10 cellular contexts compared by ENCODE assay signal in genomic region chr5:59597690-59598546, GRCh38.
DNase-seq lines count a peak whose midpoint lies in the region; ATAC-seq and FAIRE-seq lines count a peak whose summit lies in the region.
"Had no signal": no experiment of that assay in that cellular context is flagged by ENCODE, and none has a peak within 500 bp of the region (broad histone marks: within the 10 kb centered on the region; RNA-seq: fewer than 3 reads in every experiment).

No MANE protein-coding gene starts in this region.

- H3K9me3 ChIP-seq in skeletal muscle tissue (ENCODE audit: control insufficient read depth in 3 of 3, low read length in 3 of 3), result no peaks in the 10 kb centered on the region
- H3K9me3 ChIP-seq: uterus had no signal

- H3K4me1 ChIP-seq in skeletal muscle tissue (ENCODE audit: control insufficient read depth in 3 of 3, insufficient read depth in 3 of 3, low read length in 3 of 3), result peaks cover 0 to 13% (median 8%) of the 10 kb centered on the region in 3 donors
- H3K4me1 ChIP-seq: uterus had no signal

- H3K27ac Mint-ChIP-seq in IgD-negative memory B cell, result peak overlapping the region in 2 of 3 donors; percentile 67 to 95

- no peaks in the 10 kb centered on the region for H3K27me3 Mint-ChIP-seq in IgD-negative memory B cell

- H3K36me3 ChIP-seq in skeletal muscle tissue (ENCODE audit: control insufficient read depth in 3 of 3, insufficient read depth in 3 of 3, low read length in 3 of 3), result no peaks in the 10 kb centered on the region
- H3K36me3 ChIP-seq: uterus had no signal

- peaks cover 0 to 4% (median 0%) of the 10 kb centered on the region in 3 donors for H3K9me3 Mint-ChIP-seq in IgD-negative memory B cell

- FAIRE-seq in frontal cortex (lab: Jason Lieb, UNC), result no peak

- peak; percentile 17 for ATAC-seq in GM18870 (IDR thresholded peaks at IDR 0.05; ENCODE audit: unreplicated experiment)

- DNase-seq in epithelial cell of prostate (ENCODE audit: low read depth, low spot score), result no peak
- DNase-seq in stimulated activated CD4-positive, alpha-beta T cell treated with anti-CD3 and anti-CD28 coated beads, Interleukin-12 subunit alpha, Interleukin-12 subunit beta, amount 100 ng/mL, for 4 hours, result no peak
- no peak for DNase-seq in NCI-H1417 treated with DMSO at 0.1 percent for 48 hours (lab: John Stamatoyannopoulos, UW)
- DNase-seq in activated CD4-positive, CD25-positive, alpha-beta regulatory T cell treated with anti-CD3 and anti-CD28 coated beads, Interleukin-2, amount 50 U/mL, for 72 hours, result no peak
- no peak for DNase-seq in frontal cortex (ENCODE audit: low spot score in 2 of 2)
- DNase-seq: retina, uterus had no signal

- peak overlapping the region; percentile 49 for H3K27ac ChIP-seq in epithelial cell of prostate
- peak overlapping the region; percentile 54 for H3K27ac ChIP-seq in skeletal muscle tissue (ENCODE audit: low read depth, low read length)

- H3K4me3 ChIP-seq in skeletal muscle tissue (ENCODE audit: low read length in 3 of 3), result peak overlapping the region; percentile 58 to 64 (median 59)
- H3K4me3 ChIP-seq: uterus had no signal

- H3K9ac ChIP-seq in skeletal muscle tissue (ENCODE audit: low read depth in 1 of 3, low read length in 3 of 3), result peak overlapping the region; percentile 42 to 69 (median 68)

- H3K4me1 Mint-ChIP-seq in IgD-negative memory B cell, result peaks cover 27 to 44% (median 34%) of the 10 kb centered on the region in 3 donors

- H3K36me3 Mint-ChIP-seq in IgD-negative memory B cell, result peaks cover 5% of the 10 kb centered on the region

- H3K27me3 ChIP-seq in skeletal muscle tissue (ENCODE audit: control insufficient read depth in 3 of 3, insufficient read depth in 3 of 3, low read length in 3 of 3), result no peaks in the 10 kb centered on the region
- H3K27me3 ChIP-seq: uterus had no signal

- H3K4me3 Mint-ChIP-seq in IgD-negative memory B cell, result peak overlapping the region in 1 of 4 donors; percentile 29
